In the genomic region with DNA sequence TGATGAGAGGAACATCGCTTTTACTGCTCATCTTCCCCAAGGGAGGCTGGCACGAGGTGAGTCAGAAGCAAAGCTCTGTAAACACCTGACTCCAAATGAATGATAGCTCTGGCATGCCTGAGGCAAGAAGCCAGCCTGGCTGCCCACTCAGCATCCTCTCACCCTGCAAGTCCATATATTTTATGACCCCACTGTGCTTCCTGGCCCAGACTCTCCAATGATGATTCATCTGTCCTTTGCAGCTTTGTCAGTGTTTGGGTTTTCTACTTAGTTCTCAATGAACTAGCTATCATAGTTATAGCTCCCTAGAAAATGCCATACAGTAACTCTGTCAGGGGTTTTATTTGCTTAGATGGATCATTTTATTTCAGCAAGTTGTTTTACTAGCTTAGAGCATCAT, we compare ENCODE assay signal across 18 cellular contexts. TPM values are rescaled to one million over a fixed set of nuclear protein-coding genes. Genes with fewer than 3 reads are reported as not detected.
DNase-seq lines count a peak whose midpoint lies in the region; ATAC-seq and TF ChIP-seq lines count a peak whose summit lies in the region.
"Had no signal": no experiment of that assay in that cellular context is flagged by ENCODE, and none has a peak within 500 bp of the region (broad histone marks: within the 10 kb centered on the region; RNA-seq: fewer than 3 reads in every experiment).

No MANE protein-coding gene starts in this region.

- H3K36me3 Mint-ChIP-seq in neural progenitor cell: no peaks in the 10 kb centered on the region

- H3K4me1 ChIP-seq in neural progenitor cell: no peaks in the 10 kb centered on the region
- H3K4me1 ChIP-seq: heart right ventricle, upper lobe of right lung had no signal

- no peak overlapping the region for H3K4me2 ChIP-seq in neural progenitor cell

- H3K27ac Mint-ChIP-seq in neural progenitor cell: no peak overlapping the region
- H3K27ac Mint-ChIP-seq: activated naive CD8-positive, alpha-beta T cell treated with anti-CD3 and anti-CD28 coated beads, Interleukin-2, amount 50 U/mL, for 24 hours had no signal

- H3K9ac ChIP-seq in neural progenitor cell: no peak overlapping the region

- H3K27me3 Mint-ChIP-seq in neural progenitor cell (ENCODE audit: insufficient read depth, low read depth): peaks cover 4% of the 10 kb centered on the region

- no peaks in the 10 kb centered on the region for H3K9me3 Mint-ChIP-seq in neural progenitor cell
- H3K9me3 Mint-ChIP-seq: activated naive CD8-positive, alpha-beta T cell treated with anti-CD3 and anti-CD28 coated beads, Interleukin-2, amount 50 U/mL, for 24 hours had no signal

- ATAC-seq in HG02623 (IDR thresholded peaks at IDR 0.05; ENCODE audit: unreplicated experiment): no peak
- no peak for ATAC-seq in stimulated activated naive CD8-positive, alpha-beta T cell treated with anti-CD3 and anti-CD28 coated beads, Interleukin-15, Interleukin-2, amounts not matched to agents 100 U/mL and 50 U/mL, for 24 hours
- ATAC-seq: activated naive CD8-positive, alpha-beta T cell treated with anti-CD3 and anti-CD28 coated beads, Interleukin-2, amount 50 U/mL, for 24 hours; heart right ventricle; upper lobe of right lung had no signal

- no peaks in the 10 kb centered on the region for H3F3A ChIP-seq in neural progenitor cell (ENCODE audit: low read depth)

- no peaks in the 10 kb centered on the region for H3K79me2 ChIP-seq in neural progenitor cell (ENCODE audit: low read depth)

- H2AFZ ChIP-seq in neural progenitor cell (replicated peaks): no peak overlapping the region

- H3K9me3 ChIP-seq in MG63 (no peaks in the 10 kb centered on the region), neural progenitor cell (ENCODE audit: low read depth) (no peaks in the 10 kb centered on the region)
- H3K9me3 ChIP-seq: heart right ventricle, upper lobe of right lung had no signal

- TF ChIP-seq CTCF in choroid plexus epithelial cell (conservative IDR thresholded peaks at IDR 0.05; ENCODE audit: low read depth, low read length) (no peak), neural progenitor cell (IDR thresholded peaks at IDR 0.05) (no peak)

- peaks cover 2% of the 10 kb centered on the region for H3K4me1 Mint-ChIP-seq in neural progenitor cell
- H3K4me1 Mint-ChIP-seq: activated naive CD8-positive, alpha-beta T cell treated with anti-CD3 and anti-CD28 coated beads, Interleukin-2, amount 50 U/mL, for 24 hours had no signal

- H3K36me3 ChIP-seq in MG63 (no peaks in the 10 kb centered on the region), neural progenitor cell (no peaks in the 10 kb centered on the region)
- H3K36me3 ChIP-seq: heart right ventricle, upper lobe of right lung had no signal

- no peaks in the 10 kb centered on the region for H4K20me1 ChIP-seq in neural progenitor cell (ENCODE audit: low read depth)

- H3K4me3 ChIP-seq in MG63: no peak overlapping the region
- no peak overlapping the region for H3K4me3 ChIP-seq in choroid plexus epithelial cell (ENCODE audit: low read depth, low read length)
- H3K4me3 ChIP-seq in skeletal muscle cell (ENCODE audit: low read depth, low read length): no peak overlapping the region
- no peak overlapping the region for H3K4me3 ChIP-seq in neural progenitor cell
- H3K4me3 ChIP-seq: heart right ventricle, upper lobe of right lung had no signal

- H3K27me3 ChIP-seq in MG63 (0 out of 2 replicates have a peak, but pooled peaks cover 2% of the 10 kb centered on the region), neural progenitor cell (no peaks in the 10 kb centered on the region)
- H3K27me3 ChIP-seq: upper lobe of right lung had no signal

- peak; percentile 8 for DNase-seq in NCI-H345 (lab: John Stamatoyannopoulos, UW)
- DNase-seq in NCI-H345 treated with DMSO at 0.1 percent for 48 hours (lab: John Stamatoyannopoulos, UW; ENCODE audit: unreplicated experiment): no peak
- DNase-seq in MG63: peak; percentile 95
- peak; percentile 10 for DNase-seq in choroid plexus epithelial cell (ENCODE audit: low read depth)
- DNase-seq in skeletal muscle cell (ENCODE audit: low read depth): peak; percentile 49
- no peak for DNase-seq in stimulated activated naive CD8-positive, alpha-beta T cell treated with anti-CD3 and anti-CD28 coated beads, Interleukin-15, Interleukin-2, amounts not matched to agents 100 U/mL and 50 U/mL, for 24 hours
- no peak for DNase-seq in neural progenitor cell (ENCODE audit: low spot score)
- DNase-seq: activated naive CD8-positive, alpha-beta T cell treated with anti-CD3 and anti-CD28 coated beads, Interleukin-2, amount 50 U/mL, for 24 hours; activated T-cell treated with anti-CD3 and anti-CD28 coated beads for 4 hours; DMS79 treated with DMSO at 0.1 percent for 48 hours; effector CD4-positive, alpha-beta T cell; heart right ventricle; NCI-H2171; nucleus accumbens; OCI-M1; stimulated activated CD4-positive, alpha-beta T cell treated with anti-CD3 and anti-CD28 coated beads, Interleukin-15, amount 100 ng/mL, for 24 hours; upper lobe of right lung had no signal

- no peak overlapping the region for H3K27ac ChIP-seq in neural progenitor cell
- H3K27ac ChIP-seq: heart right ventricle, upper lobe of right lung had no signal

- H3K4me3 Mint-ChIP-seq in neural progenitor cell: no peak overlapping the region
- H3K4me3 Mint-ChIP-seq: activated naive CD8-positive, alpha-beta T cell treated with anti-CD3 and anti-CD28 coated beads, Interleukin-2, amount 50 U/mL, for 24 hours had no signal

RNA-seq across cellular contexts. Expression of a gene that starts 52.1 kb away (rescaled TPM):
- not detected in 2 replicates for total RNA-seq in MG63 (2014; rRNA removed; shearing (Covaris generic); ENCODE audit: low replicate concordance)
- total RNA-seq in neural progenitor cell (ENCODE audit: low replicate concordance): 0.95 and 2.3 TPM in 2 replicates

Comparison
In these comparisons a context has a peak if more than half of its experiments do, and no peak if none do; other contexts are left out.
1. DNase-seq: peak in NCI-H345 (single experiment), MG63 (single experiment), choroid plexus epithelial cell (single experiment) and skeletal muscle cell (single experiment); none in NCI-H345 treated with DMSO at 0.1 percent for 48 hours (single experiment), stimulated activated naive CD8-positive, alpha-beta T cell treated with anti-CD3 and anti-CD28 coated beads, Interleukin-15, Interleukin-2, amounts not matched to agents 100 U/mL and 50 U/mL, for 24 hours (single experiment) and neural progenitor cell (single experiment).